ENCODE assay signal across 9 cellular contexts in the genomic region with DNA sequence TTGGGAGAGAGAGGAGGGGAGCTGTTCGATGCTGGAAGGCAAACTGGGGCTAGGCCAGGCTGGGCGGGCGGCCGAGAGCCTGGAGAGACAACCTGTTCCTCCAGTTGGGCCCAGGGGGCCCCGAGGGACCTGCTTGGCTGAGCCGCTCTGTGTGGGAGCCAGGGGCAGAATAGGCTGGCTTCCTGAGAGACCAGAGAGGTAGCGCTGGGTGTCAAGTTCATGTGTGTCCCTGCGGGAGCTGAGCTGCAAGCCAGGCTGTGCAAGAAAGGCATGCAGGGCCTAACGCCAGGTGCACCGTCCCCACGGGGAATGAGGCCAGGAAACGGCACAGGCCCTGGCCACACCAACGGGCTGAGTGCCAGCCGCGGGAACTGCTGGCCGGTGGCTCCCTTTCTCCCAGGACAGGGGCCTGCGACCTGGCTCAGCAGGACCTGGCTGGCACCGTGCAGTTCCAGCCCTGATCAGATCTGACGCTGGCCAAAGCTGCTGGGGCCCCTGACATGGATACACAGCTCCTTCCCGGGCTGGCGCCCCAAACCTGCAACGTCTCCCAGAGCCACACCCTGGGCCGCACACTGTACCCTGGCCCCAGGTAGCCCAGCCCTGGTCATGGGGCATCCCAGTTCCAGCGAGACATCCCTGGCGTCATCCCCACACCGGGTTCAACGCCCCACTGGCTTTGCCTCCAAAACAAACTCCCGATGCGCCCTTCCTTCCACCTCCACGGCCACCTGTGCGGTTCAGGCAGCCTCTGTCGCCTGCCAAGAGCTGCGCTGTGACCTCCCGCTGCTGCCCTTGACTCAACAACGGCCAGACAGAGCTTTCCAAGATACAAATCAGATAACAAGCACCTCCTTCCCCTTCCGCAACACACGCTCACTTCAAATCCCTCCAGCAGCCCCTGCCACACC.
DNase-seq lines count a peak whose midpoint lies in the region; ATAC-seq, FAIRE-seq and TF ChIP-seq lines count a peak whose summit lies in the region.
"Had no signal": no experiment of that assay in that cellular context is flagged by ENCODE, and none has a peak within 500 bp of the region (broad histone marks: within the 10 kb centered on the region; RNA-seq: fewer than 3 reads in every experiment).

No MANE protein-coding gene starts in this region.

- H3K9me3 ChIP-seq in MG63, result no peaks in the 10 kb centered on the region
- H3K9me3 ChIP-seq: HAP-1 had no signal

- H3K36me3 Mint-ChIP-seq in progenitor cell of endocrine pancreas (ENCODE audit: insufficient read depth), result peaks cover 11% of the 10 kb centered on the region

- no peaks in the 10 kb centered on the region for H3K9me3 Mint-ChIP-seq in progenitor cell of endocrine pancreas (ENCODE audit: low read depth)

- peak overlapping the region; percentile 43 for H3K27ac Mint-ChIP-seq in progenitor cell of endocrine pancreas

- peaks cover 6% of the 10 kb centered on the region for H3K4me1 Mint-ChIP-seq in progenitor cell of endocrine pancreas (ENCODE audit: low read depth)

- intact Hi-C loops in head of caudate nucleus (cut with DNase I), result no loop called here

- TF ChIP-seq CTCF in progenitor cell of endocrine pancreas (IDR thresholded peaks at IDR 0.05; ENCODE audit: unreplicated experiment), result no peak

- FAIRE-seq in frontal cortex (lab: Jason Lieb, UNC), result no peak

- no peak overlapping the region for H3K4me3 ChIP-seq in MG63
- H3K4me3 ChIP-seq: HAP-1 had no signal

- H3K4me3 Mint-ChIP-seq in progenitor cell of endocrine pancreas (ENCODE audit: low read depth), result no peak overlapping the region

- no peaks in the 10 kb centered on the region for H3K27me3 ChIP-seq in MG63

- ATAC-seq in HG03439 (IDR thresholded peaks at IDR 0.05; ENCODE audit: unreplicated experiment) (no peak), HG03135 (IDR thresholded peaks at IDR 0.05; ENCODE audit: unreplicated experiment) (no peak)

- peaks cover 36% of the 10 kb centered on the region for H3K36me3 ChIP-seq in MG63

- DNase-seq in D341Med (ENCODE audit: low spot score), result peak; percentile 88
- peak; percentile 97 for DNase-seq in NCI-H446 treated with DMSO at 0.1 percent for 48 hours (lab: John Stamatoyannopoulos, UW)
- peak in 29 of 42 donors; percentile 14 to 86 (median 65) for DNase-seq in head of caudate nucleus
- DNase-seq in progenitor cell of endocrine pancreas (ENCODE audit: low spot score, unreplicated experiment), result no peak
- no peak for DNase-seq in frontal cortex (ENCODE audit: low spot score in 2 of 2)
- DNase-seq in MG63, result no peak

- no peaks in the 10 kb centered on the region for H3K27me3 Mint-ChIP-seq in progenitor cell of endocrine pancreas

Comparison
In these comparisons a context has a peak if more than half of its experiments do, and no peak if none do; other contexts are left out.
1. DNase-seq: peak in D341Med (single experiment), NCI-H446 treated with DMSO at 0.1 percent for 48 hours (single experiment) and head of caudate nucleus (29 of 42); none in progenitor cell of endocrine pancreas (single experiment), frontal cortex (0 of 2) and MG63 (single experiment).